In the genomic region with DNA sequence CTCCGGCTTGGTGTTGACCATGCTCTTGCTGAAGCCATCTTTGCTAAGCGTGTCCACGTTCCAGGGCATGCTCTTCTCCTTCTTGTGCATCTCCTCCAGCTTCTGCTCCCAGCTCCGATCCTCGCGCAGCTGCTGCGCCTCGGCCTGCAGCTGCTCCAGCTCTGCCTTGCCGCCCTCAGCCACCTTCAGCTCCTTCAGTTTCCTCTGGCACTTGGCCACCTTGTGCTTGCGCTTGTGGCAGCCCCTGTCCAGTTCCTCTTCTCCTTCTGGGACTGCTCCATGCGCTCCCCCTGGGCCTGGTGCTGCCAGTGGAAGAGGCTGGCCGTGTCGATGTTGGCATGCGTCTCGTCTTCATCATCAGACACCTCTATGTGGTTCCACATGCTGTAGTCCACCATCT, we compare ENCODE assay signal across 25 cellular contexts.
"Had no signal": no experiment of that assay in that cellular context is flagged by ENCODE, and none has a peak within 500 bp of the region (broad histone marks: within the 10 kb centered on the region; RNA-seq: fewer than 3 reads in every experiment).

No MANE protein-coding gene starts in this region.

- DNase-seq: colonic mucosa; cortex of kidney; effector CD8-positive, alpha-beta T cell; effector memory CD8-positive, alpha-beta T cell; erythroblast; esophagus squamous epithelium; foreskin fibroblast; foreskin melanocyte; gastrocnemius medialis; glutamatergic neuron; head of caudate nucleus; heart right ventricle; hippocampal formation; left cardiac atrium; left lung; left ventricle myocardium superior; mammary epithelial cell; mucosa of descending colon had no signal

- H3K4me1 Mint-ChIP-seq: endodermal cell, memory B cell had no signal

- ATAC-seq: effector memory CD8-positive, alpha-beta T cell; esophagus mucosa; gastrocnemius medialis; heart right ventricle; left cardiac atrium; left lung; left ventricle myocardium superior; mucosa of descending colon had no signal

- H3K4me3 Mint-ChIP-seq: dendritic cell treated with granulocyte-macrophage colony-stimulating factor and Interleukin-4, amounts not matched to agents 40 ng/mL and 50 ng/mL, for 4 days; effector memory CD8-positive, alpha-beta T cell; endodermal cell; memory B cell; mesothelial cell of epicardium had no signal

- H3K36me3 ChIP-seq: colonic mucosa, esophagus squamous epithelium, gastrocnemius medialis, heart right ventricle, left lung had no signal

- H3K27me3 ChIP-seq: colonic mucosa, esophagus squamous epithelium, gastrocnemius medialis, left lung had no signal

- H3K9me3 ChIP-seq: colonic mucosa, esophagus squamous epithelium, gastrocnemius medialis, heart right ventricle, left lung, mucosa of descending colon had no signal

- H3K4me1 ChIP-seq: colonic mucosa, gastrocnemius medialis, left lung had no signal

- H3K9me3 Mint-ChIP-seq: dendritic cell treated with granulocyte-macrophage colony-stimulating factor and Interleukin-4, amounts not matched to agents 40 ng/mL and 50 ng/mL, for 4 days had no signal

- H3K4me3 ChIP-seq: colonic mucosa, esophagus squamous epithelium, gastrocnemius medialis, heart right ventricle, left lung, lung, mucosa of descending colon had no signal

- H3K27ac ChIP-seq: colonic mucosa, epithelial cell of prostate, esophagus squamous epithelium, gastrocnemius medialis, heart right ventricle, left lung had no signal

- H3K27ac Mint-ChIP-seq: dendritic cell treated with granulocyte-macrophage colony-stimulating factor and Interleukin-4, amounts not matched to agents 40 ng/mL and 50 ng/mL, for 4 days; effector memory CD8-positive, alpha-beta T cell; endodermal cell; memory B cell; mesothelial cell of epicardium had no signal
